In the genomic region with DNA sequence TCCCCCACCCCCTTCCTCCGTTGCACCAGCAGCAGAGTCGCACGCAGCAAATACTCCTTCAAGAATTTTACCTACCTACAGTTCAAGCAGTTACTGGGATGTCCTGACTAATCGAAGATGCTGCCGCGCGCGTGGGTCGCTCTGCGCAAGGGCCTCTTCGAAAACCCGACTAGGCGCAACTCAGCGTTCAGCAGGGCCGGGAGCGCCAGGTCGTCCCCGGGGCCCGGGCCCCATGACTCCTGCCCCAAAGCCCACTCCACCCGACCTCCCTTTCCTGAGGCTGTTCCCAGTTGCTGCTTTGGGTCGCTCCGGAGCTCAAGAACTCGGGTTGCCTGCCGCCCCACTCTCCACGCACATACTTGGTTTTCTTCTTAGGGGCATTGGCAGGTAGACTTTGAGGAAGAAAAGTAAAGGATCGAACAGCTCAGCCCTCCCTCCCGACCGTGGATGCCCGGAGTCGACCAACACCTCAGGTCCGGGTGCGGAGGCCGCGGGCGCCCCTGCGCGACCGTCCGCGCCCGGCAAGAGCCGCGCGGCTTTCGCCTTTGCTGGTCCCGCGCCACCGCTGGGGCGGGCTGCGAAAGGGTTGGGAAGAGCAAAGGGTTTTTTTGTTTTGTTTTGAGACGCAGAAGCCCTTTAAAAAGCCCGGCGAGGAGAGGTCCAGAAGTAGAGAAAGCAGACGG, we compare ENCODE assay signal across 8 cellular contexts. TPM values are rescaled to one million over a fixed set of nuclear protein-coding genes. Genes with fewer than 3 reads are reported as not detected.
DNase-seq lines count a peak whose midpoint lies in the region; ATAC-seq lines count a peak whose summit lies in the region.

No MANE protein-coding gene starts in this region.

- no peaks in the 10 kb centered on the region for H3K9me3 ChIP-seq in MG63

- DNase-seq in Daoy (ENCODE audit: low read depth), result peak; percentile 54
- peak; percentile 9 for DNase-seq in MG63
- peak; percentile 62 for DNase-seq in ecto neural progenitor cell (ENCODE audit: low spot score)
- DNase-seq in myocyte (ENCODE audit: low read depth), result peak; percentile 32
- DNase-seq in GM19238 (ENCODE audit: insufficient read length, low spot score), result no peak
- DNase-seq in globus pallidus (ENCODE audit: low spot score), result no peak
- DNase-seq in AG08395 (ENCODE audit: low spot score), result no peak

- no peak for ATAC-seq in GM18873 (IDR thresholded peaks at IDR 0.05; ENCODE audit: low FRiP score, unreplicated experiment)

- H3K27me3 ChIP-seq in MG63, result no peaks in the 10 kb centered on the region

- H3K4me3 ChIP-seq in MG63, result peak overlapping the region; percentile 62

- H3K36me3 ChIP-seq in MG63, result no peaks in the 10 kb centered on the region

RNA-seq across cellular contexts. Expression of a gene that starts 1.9 kb away (rescaled TPM):
- 8.0 and 9.5 TPM in 2 replicates for total RNA-seq in Daoy (2014; rRNA removed; shearing (Covaris generic))
- 9.3 and 13.5 TPM in 2 replicates for total RNA-seq in MG63 (2014; rRNA removed; shearing (Covaris generic); ENCODE audit: low replicate concordance)
- total RNA-seq in myocyte, result 12.7 and 12.9 TPM in 2 replicates
- polyA plus RNA-seq in myocyte (2012), result 32.3 TPM

Comparison
In these comparisons a context has a peak if more than half of its experiments do, and no peak if none do; other contexts are left out.
1. DNase-seq: peak in Daoy (single experiment), MG63 (single experiment), ecto neural progenitor cell (single experiment) and myocyte (single experiment); none in GM19238 (single experiment), globus pallidus (single experiment) and AG08395 (single experiment).